Comparison of ENCODE assay signal across 8 cellular contexts in the genomic region with DNA sequence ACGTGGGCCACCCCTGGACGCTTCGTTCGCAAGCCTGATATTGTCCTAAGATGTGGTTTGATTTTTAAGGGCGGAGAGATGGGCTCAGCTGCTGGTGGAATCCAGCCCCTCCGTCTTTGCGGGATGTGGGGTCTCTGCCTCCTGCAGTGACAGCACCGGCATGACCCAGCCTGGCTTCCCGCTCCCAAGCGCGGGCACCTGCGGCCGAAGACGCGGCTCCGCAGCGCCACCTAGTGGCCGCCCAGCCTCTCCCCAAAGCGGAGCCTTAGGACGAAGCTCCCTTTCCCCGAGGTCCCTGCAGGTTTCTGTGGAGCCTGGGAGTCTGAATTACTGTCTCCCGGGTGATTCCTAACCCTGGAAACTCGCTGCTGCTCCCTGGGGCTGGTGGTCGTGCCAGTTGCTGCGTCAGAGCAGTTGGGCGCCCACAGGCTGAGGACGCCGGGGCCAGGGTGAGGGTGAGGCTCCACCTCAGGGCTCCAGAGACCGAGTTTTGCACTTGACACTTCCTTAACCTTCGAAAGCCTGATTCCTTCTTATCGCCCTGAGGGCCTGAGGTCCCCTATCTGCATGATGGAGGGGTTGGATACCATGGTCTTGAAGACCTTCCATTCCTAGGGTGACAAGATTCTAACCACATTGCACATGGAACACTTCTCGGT.
DNase-seq lines count a peak whose midpoint lies in the region; ATAC-seq and TF ChIP-seq lines count a peak whose summit lies in the region.

No MANE protein-coding gene starts in this region.

- no peak overlapping the region for H3K27ac Mint-ChIP-seq in WTC11

- CTCF ChIA-PET in WTC11 (lab: Charles Lee), result interaction anchor here (0.6 to 3.5 kb wide), 60 partner anchors 9 to 835 kb away, joined by 3 to 19 read pairs (median 4); no protein-coding TSS in a partner anchor

- H3K27ac ChIP-seq in liver (ENCODE audit: low read depth in 1 of 2, low read length in 2 of 2), result no peak overlapping the region

- DNase-seq in ELR (ENCODE audit: low read depth), result peak; percentile 50
- peak; percentile 80 for DNase-seq in WTC11 (ENCODE audit: low spot score)
- peak; percentile 52 for DNase-seq in cardiac fibroblast (ENCODE audit: low read depth in 2 of 2)
- peak; percentile 30 to 46 for DNase-seq in stimulated activated CD8-positive, alpha-beta memory T cell treated with anti-CD3 and anti-CD28 coated beads, Interleukin-15, amount 100 ng/mL, for 48 hours (ENCODE audit: low read depth in 2 of 2)
- no peak for DNase-seq in GDM1 (lab: John Stamatoyannopoulos, UW)

- no peaks in the 10 kb centered on the region; the same call in none of the 2 replicates for H3K27me3 Mint-ChIP-seq in WTC11 (ENCODE audit: low read depth)

- H3K36me3 Mint-ChIP-seq in WTC11, result no peaks in the 10 kb centered on the region; the same call in 1 of the 2 replicates

- H3K36me3 ChIP-seq in liver (ENCODE audit: control insufficient read depth in 4 of 4, insufficient read depth in 3 of 4, low read depth in 1 of 4, low read length in 3 of 4), result no peaks in the 10 kb centered on the region

- no peak overlapping the region for H3K4me3 Mint-ChIP-seq in WTC11

- TF ChIP-seq CTCF in LNCAP (IDR thresholded peaks at IDR 0.05) (peak; percentile 90), WTC11 (IDR thresholded peaks at IDR 0.05) (peak; percentile 98), cardiac fibroblast (IDR thresholded peaks at IDR 0.05; ENCODE audit: low read depth, low read length) (peak; percentile 97), liver (IDR thresholded peaks at IDR 0.05; ENCODE audit: low read depth, low read length, missing input control) (peak; percentile 83)

- no peaks in the 10 kb centered on the region for H3K9me3 Mint-ChIP-seq in WTC11

- WGBS in liver, result 29% methylated on average over 32 of the region's 32 CpGs

- no peak overlapping the region for H3K9ac ChIP-seq in liver (ENCODE audit: low read depth in 1 of 2, low read length in 2 of 2)

- H3K9me3 ChIP-seq in liver (ENCODE audit: control insufficient read depth in 4 of 4, low read length in 3 of 4), result no peaks in the 10 kb centered on the region

- H3K4me1 ChIP-seq in liver (ENCODE audit: control insufficient read depth in 4 of 4, insufficient read depth in 4 of 4, low read length in 3 of 4), result peaks cover 7 to 18% (median 15%) of the 10 kb centered on the region in 4 donors

- 0 out of 2 replicates have a peak, but pooled peaks cover 5% of the 10 kb centered on the region for H3K4me1 Mint-ChIP-seq in WTC11

- H3K27me3 ChIP-seq in liver (ENCODE audit: control insufficient read depth in 4 of 4, insufficient read depth in 4 of 4, low read length in 3 of 4), result no peaks in the 10 kb centered on the region

- TF ChIP-seq RAD21 in liver (IDR thresholded peaks at IDR 0.05), result peak; percentile 66 to 80

- ATAC-seq in GM21576 (IDR thresholded peaks at IDR 0.05; ENCODE audit: unreplicated experiment), result peak; percentile 70
- peak; percentile 81 for ATAC-seq in WTC11

- H3K4me3 ChIP-seq in cardiac fibroblast (replicated peaks in 1 of 2; ENCODE audit: low read depth in 2 of 2, low read length in 2 of 2) (no peak overlapping the region), liver (ENCODE audit: low read depth in 1 of 3, low read length in 3 of 3) (no peak overlapping the region)

- POLR2A ChIA-PET in WTC11 (lab: Charles Lee), result no interaction called here

TF ChIP-seq in WTC11, 78 proteins besides CTCF, POLR2A, EP300 and RAD21 (continues in another document):
- TF ChIP-seq TEAD1 (CRISPR knock-in tag; IDR thresholded peaks at IDR 0.05), result 0 out of 2 replicates have a peak, but pooled peaks have one; percentile 38
- TF ChIP-seq RORB (CRISPR knock-in tag; IDR thresholded peaks at IDR 0.05), result no peak
- TF ChIP-seq, protein P1, sequence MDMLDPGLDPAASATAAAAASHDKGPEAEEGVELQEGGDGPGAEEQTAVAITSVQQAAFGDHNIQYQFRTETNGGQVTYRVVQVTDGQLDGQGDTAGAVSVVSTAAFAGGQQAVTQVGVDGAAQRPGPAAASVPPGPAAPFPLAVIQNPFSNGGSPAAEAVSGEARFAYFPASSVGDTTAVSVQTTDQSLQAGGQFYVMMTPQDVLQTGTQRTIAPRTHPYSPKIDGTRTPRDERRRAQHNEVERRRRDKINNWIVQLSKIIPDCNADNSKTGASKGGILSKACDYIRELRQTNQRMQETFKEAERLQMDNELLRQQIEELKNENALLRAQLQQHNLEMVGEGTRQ (CRISPR knock-in tag; IDR thresholded peaks at IDR 0.05), result no peak
- TF ChIP-seq NR1H2 (CRISPR knock-in tag; IDR thresholded peaks at IDR 0.05), result no peak
- TF ChIP-seq, protein P2, sequence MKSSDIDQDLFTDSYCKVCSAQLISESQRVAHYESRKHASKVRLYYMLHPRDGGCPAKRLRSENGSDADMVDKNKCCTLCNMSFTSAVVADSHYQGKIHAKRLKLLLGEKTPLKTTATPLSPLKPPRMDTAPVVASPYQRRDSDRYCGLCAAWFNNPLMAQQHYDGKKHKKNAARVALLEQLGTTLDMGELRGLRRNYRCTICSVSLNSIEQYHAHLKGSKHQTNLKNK (CRISPR knock-in tag; IDR thresholded peaks at IDR 0.05), result no peak
- no peak for TF ChIP-seq TEAD4 (CRISPR knock-in tag; IDR thresholded peaks at IDR 0.05)
- TF ChIP-seq, protein P3, sequence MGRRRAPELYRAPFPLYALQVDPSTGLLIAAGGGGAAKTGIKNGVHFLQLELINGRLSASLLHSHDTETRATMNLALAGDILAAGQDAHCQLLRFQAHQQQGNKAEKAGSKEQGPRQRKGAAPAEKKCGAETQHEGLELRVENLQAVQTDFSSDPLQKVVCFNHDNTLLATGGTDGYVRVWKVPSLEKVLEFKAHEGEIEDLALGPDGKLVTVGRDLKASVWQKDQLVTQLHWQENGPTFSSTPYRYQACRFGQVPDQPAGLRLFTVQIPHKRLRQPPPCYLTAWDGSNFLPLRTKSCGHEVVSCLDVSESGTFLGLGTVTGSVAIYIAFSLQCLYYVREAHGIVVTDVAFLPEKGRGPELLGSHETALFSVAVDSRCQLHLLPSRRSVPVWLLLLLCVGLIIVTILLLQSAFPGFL (CRISPR knock-in tag; IDR thresholded peaks at IDR 0.05; ENCODE audit: borderline replicate concordance), result no peak
- no peak for TF ChIP-seq PRRX2 (CRISPR knock-in tag; IDR thresholded peaks at IDR 0.05)
- no peak for TF ChIP-seq ZNF416 (CRISPR knock-in tag; IDR thresholded peaks at IDR 0.05)
- no peak for TF ChIP-seq MYBL2 (CRISPR knock-in tag; IDR thresholded peaks at IDR 0.05)
- TF ChIP-seq, protein P4, sequence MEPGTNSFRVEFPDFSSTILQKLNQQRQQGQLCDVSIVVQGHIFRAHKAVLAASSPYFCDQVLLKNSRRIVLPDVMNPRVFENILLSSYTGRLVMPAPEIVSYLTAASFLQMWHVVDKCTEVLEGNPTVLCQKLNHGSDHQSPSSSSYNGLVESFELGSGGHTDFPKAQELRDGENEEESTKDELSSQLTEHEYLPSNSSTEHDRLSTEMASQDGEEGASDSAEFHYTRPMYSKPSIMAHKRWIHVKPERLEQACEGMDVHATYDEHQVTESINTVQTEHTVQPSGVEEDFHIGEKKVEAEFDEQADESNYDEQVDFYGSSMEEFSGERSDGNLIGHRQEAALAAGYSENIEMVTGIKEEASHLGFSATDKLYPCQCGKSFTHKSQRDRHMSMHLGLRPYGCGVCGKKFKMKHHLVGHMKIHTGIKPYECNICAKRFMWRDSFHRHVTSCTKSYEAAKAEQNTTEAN (CRISPR knock-in tag; IDR thresholded peaks at IDR 0.05), result no peak

TF ChIP-seq in liver, 16 proteins besides CTCF, POLR2A, EP300 and RAD21:
- TF ChIP-seq HNF4G (IDR thresholded peaks at IDR 0.05) (no peak), GABPA (IDR thresholded peaks at IDR 0.05 in 1 of 2, conservative IDR thresholded peaks at IDR 0.05 in 1 of 2) (no peak), JUND (IDR thresholded peaks at IDR 0.05) (no peak), EGR1 (IDR thresholded peaks at IDR 0.05; ENCODE audit: low read depth in 2 of 2) (no peak), TAF1 (conservative IDR thresholded peaks at IDR 0.05) (no peak), FOXA1 (IDR thresholded peaks at IDR 0.05) (no peak), YY1 (IDR thresholded peaks at IDR 0.05) (no peak)
- TF ChIP-seq, protein P5, sequence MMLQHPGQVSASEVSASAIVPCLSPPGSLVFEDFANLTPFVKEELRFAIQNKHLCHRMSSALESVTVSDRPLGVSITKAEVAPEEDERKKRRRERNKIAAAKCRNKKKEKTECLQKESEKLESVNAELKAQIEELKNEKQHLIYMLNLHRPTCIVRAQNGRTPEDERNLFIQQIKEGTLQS (IDR thresholded peaks at IDR 0.05), result no peak
TF ChIP-seq in liver: peak in this region for 0.
